Comparison of ENCODE assay signal across 8 cellular contexts in the genomic region with DNA sequence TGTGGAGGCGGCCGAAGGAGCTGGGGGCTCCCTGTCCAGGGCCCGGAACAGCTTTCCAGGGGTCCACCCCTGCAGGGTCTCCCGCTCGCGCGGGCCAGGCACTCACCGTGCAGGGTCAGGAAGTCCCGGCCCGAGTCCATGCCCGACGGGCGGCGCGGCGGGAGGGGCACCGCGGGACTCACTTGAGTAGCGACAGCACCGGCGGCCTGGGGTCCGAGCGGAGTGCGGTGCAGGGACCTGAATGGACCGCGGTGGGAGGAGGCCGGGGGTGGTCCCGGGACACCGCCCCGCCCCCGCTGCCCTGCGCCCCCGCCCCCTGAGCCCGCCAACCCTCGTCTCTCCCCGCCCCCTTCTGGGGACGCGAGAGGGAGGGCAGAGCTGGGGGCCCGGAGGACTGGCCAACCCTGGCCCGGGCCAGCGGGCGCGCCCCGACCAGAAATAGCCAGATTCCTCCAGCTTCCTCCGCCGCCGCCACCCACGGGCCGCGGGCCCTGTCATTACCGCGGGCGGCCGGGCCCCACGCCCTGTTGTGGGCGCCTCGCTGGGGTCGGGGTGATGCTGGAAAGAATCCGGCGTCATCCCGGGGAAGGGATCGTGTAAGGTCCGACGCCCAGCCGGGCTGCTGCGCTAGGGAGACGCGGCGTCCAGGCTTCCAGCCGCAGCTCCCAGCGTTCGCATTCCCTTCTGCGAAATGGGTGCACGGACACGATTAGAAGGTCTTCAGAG. TPM values are rescaled to one million over a fixed set of nuclear protein-coding genes. Genes with fewer than 3 reads are reported as not detected.
DNase-seq lines count a peak whose midpoint lies in the region; ATAC-seq, FAIRE-seq and TF ChIP-seq lines count a peak whose summit lies in the region.

TSS of gene PLCD1 (minus strand) at position 243 of the 726 bp plus-strand sequence. CDS start at position 140, 103 bp downstream.

- no peak within 1 kb of the TSS for H3K27ac ChIP-seq in CD8-positive, alpha-beta T cell (ENCODE audit: low read depth, low read length)
- H3K27ac ChIP-seq in SJCRH30, result no peak within 1 kb of the TSS
- H3K27ac ChIP-seq in iPS DF 6.9 (ENCODE audit: low read length), result no peak within 1 kb of the TSS
- peak within 1 kb of the TSS; percentile 69 for H3K27ac ChIP-seq in rectal smooth muscle tissue (ENCODE audit: low read depth, low read length)

- no CpG with 5 or more reads among the region's 75 CpGs for whole genome bisulfite sequencing in iPS DF 6.9 (ENCODE audit: insufficient coverage, insufficient read length)

- no peaks in the 10 kb centered on the region for H3K9me3 Mint-ChIP-seq in CD8-positive, alpha-beta T cell

- H3K9me3 ChIP-seq in CD8-positive, alpha-beta T cell (ENCODE audit: low read length), result no peaks in the 10 kb centered on the region
- H3K9me3 ChIP-seq in SJCRH30 (replicated peaks), result no peaks in the 10 kb centered on the region
- H3K9me3 ChIP-seq in iPS DF 6.9 (ENCODE audit: control insufficient read depth, insufficient read depth, low read length), result no peaks in the 10 kb centered on the region

- H3K36me3 Mint-ChIP-seq in CD8-positive, alpha-beta T cell, result peaks cover 1% of the 10 kb centered on the region

- intact Hi-C loops in CD8-positive, alpha-beta T cell (cut with DNase I, micrococcal nuclease), result loop anchor here in 1 of 2 experiments (1.0 kb wide), 1 partner anchor 10 kb away; the partner anchor contains the start of gene DLEC1

- H3K27me3 ChIP-seq in CD8-positive, alpha-beta T cell (ENCODE audit: insufficient read depth, low read length), result no peaks in the 10 kb centered on the region
- H3K27me3 ChIP-seq in SJCRH30, result no peaks in the 10 kb centered on the region
- no peaks in the 10 kb centered on the region for H3K27me3 ChIP-seq in bronchial epithelial cell (ENCODE audit: control insufficient read depth, insufficient read depth, low read length)
- peaks cover 20% of the 10 kb centered on the region; the same call in 1 of the 2 replicates for H3K27me3 ChIP-seq in iPS DF 6.9 (ENCODE audit: control insufficient read depth, insufficient read depth, low read length)
- peaks cover 4% of the 10 kb centered on the region for H3K27me3 ChIP-seq in rectal smooth muscle tissue (ENCODE audit: control insufficient read depth, insufficient read depth, low read length)

- no peak within 1 kb of the TSS for H3K27ac Mint-ChIP-seq in CD8-positive, alpha-beta T cell

- H3K36me3 ChIP-seq in CD8-positive, alpha-beta T cell (ENCODE audit: insufficient read depth, low read length), result no peaks in the 10 kb centered on the region
- H3K36me3 ChIP-seq in SJCRH30, result no peaks in the 10 kb centered on the region
- peaks cover 2% of the 10 kb centered on the region for H3K36me3 ChIP-seq in bronchial epithelial cell (ENCODE audit: control insufficient read depth, insufficient read depth, low read length)
- no peaks in the 10 kb centered on the region for H3K36me3 ChIP-seq in iPS DF 6.9 (ENCODE audit: control insufficient read depth, insufficient read depth, low read length)
- H3K36me3 ChIP-seq in rectal smooth muscle tissue (ENCODE audit: control insufficient read depth, insufficient read depth, low read length), result no peaks in the 10 kb centered on the region

- peaks cover 10% of the 10 kb centered on the region for H3K27me3 Mint-ChIP-seq in CD8-positive, alpha-beta T cell (ENCODE audit: low read depth)

- peak within 1 kb of the TSS; percentile 75 for H3K4me3 Mint-ChIP-seq in CD8-positive, alpha-beta T cell

- no peak for FAIRE-seq in bronchial epithelial cell (lab: Jason Lieb, UNC)

- CTCF ChIA-PET in CD8-positive, alpha-beta T cell (lab: Charles Lee), result no interaction called here

- TF ChIP-seq CTCF in CD8-positive, alpha-beta T cell (IDR thresholded peaks at IDR 0.05), result no peak
- TF ChIP-seq CTCF in bronchial epithelial cell (IDR thresholded peaks at IDR 0.05; ENCODE audit: insufficient read depth, low read length, severe bottlenecking), result no peak

- peak in 5 of 7 experiments; percentile 25 to 58 (median 34) for DNase-seq in CD8-positive, alpha-beta T cell
- peak; percentile 17 to 37 for DNase-seq in SJCRH30
- DNase-seq in bronchial epithelial cell (ENCODE audit: low read depth), result no peak
- no peak for DNase-seq in iPS DF 6.9 (ENCODE audit: low read depth, low spot score)
- DNase-seq in DMS 273 treated with DMSO at 0.1 percent for 48 hours (lab: John Stamatoyannopoulos, UW), result no peak
- no peak for DNase-seq in HUDEP-2 (lab: John Stamatoyannopoulos, UW; ENCODE audit: unreplicated experiment in 76 of 76)

- POLR2A ChIA-PET in CD8-positive, alpha-beta T cell (lab: Charles Lee), result interaction anchor here (0.6 to 2.7 kb wide), 3 partner anchors 9 to 108 kb away, joined by 3 to 7 read pairs (median 5); partner anchors contain the start of genes ACAA1 and DLEC1

- peaks cover 32% of the 10 kb centered on the region for H3K4me1 ChIP-seq in CD8-positive, alpha-beta T cell (ENCODE audit: insufficient read depth, low read length)
- H3K4me1 ChIP-seq in SJCRH30 (peaks cover 5% of the 10 kb centered on the region; the same call in 1 of the 2 replicates), iPS DF 6.9 (ENCODE audit: control insufficient read depth, insufficient read depth, low read length) (peaks cover 5% of the 10 kb centered on the region; the same call in 1 of the 2 replicates), rectal smooth muscle tissue (ENCODE audit: control insufficient read depth, insufficient read depth, low read length) (peaks cover 8% of the 10 kb centered on the region)

- peak within 1 kb of the TSS; percentile 44 for H3K4me3 ChIP-seq in CD8-positive, alpha-beta T cell (ENCODE audit: low read depth, low read length)
- H3K4me3 ChIP-seq in SJCRH30 (peak within 1 kb of the TSS; percentile 46), bronchial epithelial cell (ENCODE audit: low read depth, low read length) (peak within 1 kb of the TSS; percentile 55), iPS DF 6.9 (ENCODE audit: low read length) (peak within 1 kb of the TSS; percentile 60), rectal smooth muscle tissue (ENCODE audit: low read length) (peak within 1 kb of the TSS; percentile 65)

- H3K9ac ChIP-seq in rectal smooth muscle tissue (ENCODE audit: low read length), result peak within 1 kb of the TSS; percentile 20

- H3K4me1 Mint-ChIP-seq in CD8-positive, alpha-beta T cell (ENCODE audit: low read depth), result peaks cover 27% of the 10 kb centered on the region

- no peak for ATAC-seq in CD8-positive, alpha-beta T cell
- no peak for ATAC-seq in HG02981 (IDR thresholded peaks at IDR 0.05; ENCODE audit: unreplicated experiment)

RNA-seq across cellular contexts. Expression of gene PLCD1, which starts in this region (rescaled TPM):
- 10 to 100 TPM; 64.4 to 70.8 TPM for total RNA-seq in CD8-positive, alpha-beta T cell
- total RNA-seq in SJCRH30 (2014; rRNA removed; shearing (Covaris generic)), result 0.94 and 1.3 TPM in 2 replicates
- 24.2 and 45.7 TPM in 2 replicates for total RNA-seq in bronchial epithelial cell

Comparison
In these comparisons a context has a peak if more than half of its experiments do, and no peak if none do; other contexts are left out.
1. RNA of gene PLCD1 (total RNA-seq): 64.4 to 70.8 TPM in CD8-positive, alpha-beta T cell and 24.2 to 45.7 TPM in bronchial epithelial cell; 0.94 to 1.3 TPM in SJCRH30; every median in the first group is over 10 times any median in the second.
2. DNase-seq: peak in CD8-positive, alpha-beta T cell (5 of 7) and SJCRH30 (2 of 2); none in bronchial epithelial cell (single experiment), iPS DF 6.9 (single experiment), DMS 273 treated with DMSO at 0.1 percent for 48 hours (single experiment) and HUDEP-2 (0 of 76).
3. Peak in every context shown above with its lines, with median percentiles within 50 percentile points of each other: H3K4me3 ChIP-seq.